8 cellular contexts compared by ENCODE assay signal in genomic region chr4:56468097-56468422, GRCh38. TPM values are rescaled to one million over a fixed set of nuclear protein-coding genes. Genes with fewer than 3 reads are reported as not detected.
DNase-seq lines count a peak whose midpoint lies in the region; ATAC-seq, FAIRE-seq and TF ChIP-seq lines count a peak whose summit lies in the region.

No MANE protein-coding gene starts in this region.

- BruUV-seq in PC-9 (replicated peaks; lab: Mats Ljungman, UMichigan) (TSS peak; percentile 22), MCF 10A (replicated peaks; lab: Mats Ljungman, UMichigan) (no TSS peak)

- peak overlapping the region; percentile 96 for H3K4me3 ChIP-seq in PC-9
- peak overlapping the region; percentile 79 to 99 (median 90) for H3K4me3 ChIP-seq in keratinocyte (ENCODE audit: control insufficient read depth in 2 of 3, extremely low read depth in 1 of 3, insufficient read depth in 2 of 3, low read depth in 1 of 3, low read length in 3 of 3)

- peak overlapping the region; percentile 99 for H3K27ac Mint-ChIP-seq in MCF 10A (ENCODE audit: low read depth, unreplicated experiment)

- H4K20me1 ChIP-seq in PC-9 (ENCODE audit: insufficient read depth) (0 out of 2 replicates have a peak, but pooled peaks cover 9% of the 10 kb centered on the region), keratinocyte (ENCODE audit: control insufficient read depth, extremely low read depth, insufficient read depth, low read length) (peaks cover 4% of the 10 kb centered on the region)

- H3K4me1 Mint-ChIP-seq in MCF 10A (ENCODE audit: insufficient read depth, unreplicated experiment): peaks cover 31% of the 10 kb centered on the region

- H3K36me3 Mint-ChIP-seq in MCF 10A (ENCODE audit: insufficient read depth, unreplicated experiment): peaks cover 81% of the 10 kb centered on the region

- H3K79me2 ChIP-seq in PC-9 (ENCODE audit: low read depth) (peaks cover 69% of the 10 kb centered on the region), keratinocyte (ENCODE audit: control insufficient read depth, insufficient read depth, low read length) (peaks cover 70% of the 10 kb centered on the region)

- H3K4me1 ChIP-seq in PC-9 (replicated peaks; ENCODE audit: insufficient read depth) (peaks cover 26% of the 10 kb centered on the region), keratinocyte (ENCODE audit: control insufficient read depth, extremely low read depth, insufficient read depth, low read length) (peaks cover 15% of the 10 kb centered on the region)

- DNase-seq in CMK (ENCODE audit: low read depth) (peak; percentile 38), PC-9 (peak; percentile 18 to 38), MCF 10A (ENCODE audit: unreplicated experiment) (peak; percentile 70), keratinocyte (ENCODE audit: low read depth, low spot score) (no peak), mesenteric fat pad (ENCODE audit: low spot score) (no peak)
- peak; percentile 12 for DNase-seq in stimulated activated CD4-positive, alpha-beta T cell treated with anti-CD3 and anti-CD28 coated beads, Interleukin-1b, Interleukin-23, amount 100 ng/mL, for 48 hours

- peak overlapping the region; percentile 98 for H3K27ac ChIP-seq in PC-9
- H3K27ac ChIP-seq in keratinocyte (ENCODE audit: control insufficient read depth, insufficient read depth, low read length): peak overlapping the region; percentile 99

- POLR2A ChIA-PET in PC-9 (lab: Charles Lee; ENCODE audit: unreplicated experiment) (interaction anchor here (0.6 to 0.9 kb wide), 4 partner anchors 13 to 610 kb away, joined by 3 to 11 read pairs (median 8); partner anchors contain the start of gene PAICS), MCF 10A (lab: Yijun Ruan, JAX) (interaction anchor here (0.6 to 4.8 kb wide), 31 partner anchors 9 to 537 kb away, joined by 3 to 95 read pairs (median 5); partner anchors contain the start of genes AASDH, CEP135, NOA1 and PAICS)

- no peaks in the 10 kb centered on the region for H3K9me3 Mint-ChIP-seq in MCF 10A (ENCODE audit: unreplicated experiment)

- H3K9me3 ChIP-seq in PC-9 (ENCODE audit: insufficient read depth, low read depth): no peaks in the 10 kb centered on the region
- no peaks in the 10 kb centered on the region for H3K9me3 ChIP-seq in keratinocyte (ENCODE audit: control insufficient read depth, low read depth, low read length)

- H2AFZ ChIP-seq in PC-9: peak overlapping the region; percentile 42; the same call in 1 of the 2 replicates
- H2AFZ ChIP-seq in keratinocyte (ENCODE audit: control insufficient read depth, low read length): peak overlapping the region; percentile 57

- TF ChIP-seq CTCF in PC-9 (conservative IDR thresholded peaks at IDR 0.05) (no peak), MCF 10A (IDR thresholded peaks at IDR 0.05; ENCODE audit: unreplicated experiment) (no peak), keratinocyte (optimal IDR thresholded peaks at IDR 0.05 in 1 of 3, IDR thresholded peaks at IDR 0.05 in 1 of 3, conservative IDR thresholded peaks at IDR 0.05 in 1 of 3; ENCODE audit: extremely low read depth in 1 of 3, insufficient read depth in 2 of 3, low read length in 3 of 3) (no peak)

- H3K36me3 ChIP-seq in PC-9 (ENCODE audit: low read depth) (peaks cover 15% of the 10 kb centered on the region; the same call in 1 of the 2 replicates), keratinocyte (ENCODE audit: control insufficient read depth in 2 of 2, extremely low read depth in 1 of 2, insufficient read depth in 2 of 2, low read length in 2 of 2) (peaks cover 0 to 4% of the 10 kb centered on the region in 2 experiments)

- ATAC-seq in GM18868 (IDR thresholded peaks at IDR 0.05; ENCODE audit: unreplicated experiment) (peak; percentile 47), HG03060 (IDR thresholded peaks at IDR 0.05; ENCODE audit: low read depth, unreplicated experiment) (peak; percentile 28)

- CTCF ChIA-PET in PC-9 (lab: Charles Lee) (no interaction called here), MCF 10A (lab: Yijun Ruan, JAX) (interaction anchor here (0.8 to 2.0 kb wide), 7 partner anchors 9 to 519 kb away, joined by 3 to 9 read pairs (median 5); partner anchors contain the start of genes CEP135, PAICS and PPAT)

- H3F3A ChIP-seq in PC-9 (ENCODE audit: insufficient read depth, low read depth): peaks cover 9% of the 10 kb centered on the region; the same call in 1 of the 2 replicates

- peak overlapping the region; percentile 100 for H3K4me3 Mint-ChIP-seq in MCF 10A (ENCODE audit: unreplicated experiment)

- intact Hi-C loops in PC-9 (cut with micrococcal nuclease; ENCODE audit: unreplicated experiment): no loop called here
- intact Hi-C loops in MCF 10A (cut with micrococcal nuclease): loop anchor here (5.0 kb wide), 3 partner anchors 41 to 521 kb away; partner anchors contain the start of gene CEP135

- peak overlapping the region; percentile 87 for H3K4me2 ChIP-seq in PC-9
- H3K4me2 ChIP-seq in keratinocyte (ENCODE audit: control insufficient read depth, extremely low read depth, insufficient read depth, low read depth, low read length): peak overlapping the region; percentile 91

- H3K9me1 ChIP-seq in keratinocyte (ENCODE audit: control insufficient read depth, extremely low read depth, insufficient read depth, low read length): no peaks in the 10 kb centered on the region

- H3K27me3 ChIP-seq in PC-9 (ENCODE audit: insufficient read depth, low read depth) (no peaks in the 10 kb centered on the region), keratinocyte (ENCODE audit: control insufficient read depth, extremely low read depth, insufficient read depth, low read length) (no peaks in the 10 kb centered on the region)

- peak overlapping the region; percentile 99 for H3K9ac ChIP-seq in keratinocyte (ENCODE audit: control insufficient read depth, extremely low read depth, insufficient read depth, low read length)

- H3K9me2 ChIP-seq in PC-9 (ENCODE audit: insufficient read depth): no peaks in the 10 kb centered on the region

- H3K27me3 Mint-ChIP-seq in MCF 10A (ENCODE audit: insufficient read depth, unreplicated experiment): no peaks in the 10 kb centered on the region

- dilution Hi-C loops in keratinocyte (cut with MboI; ENCODE audit: extremely low pct_ligation_motif_present, low sequenced_read_pairs): no loop called here

- peak; percentile 69 for FAIRE-seq in keratinocyte (lab: Jason Lieb, UNC)

RNA-seq across cellular contexts. Expression of gene SRP72, which starts 0.6 kb away (rescaled TPM):
- total RNA-seq in PC-9 (2021) (72.8 and 92.4 TPM in 2 replicates), MCF 10A (2022) (348 and 419 TPM in 2 replicates), mesenteric fat pad (83.7 TPM)
- polyA plus RNA-seq in keratinocyte: 83.6 to 195 TPM (median 126 TPM) in 3 replicates
- 123 TPM for polyA plus RNA-seq in keratinocyte (2011; ENCODE audit: low read depth)
- 90.1 and 142 TPM in 2 replicates for polyA plus RNA-seq in keratinocyte (2011; cell fraction: cytosol; rRNA removed)
- polyA plus RNA-seq in keratinocyte (2011; cell fraction: nucleus; rRNA removed): 78.3 and 91.3 TPM in 2 replicates
- 81.7 and 135 TPM in 2 replicates for polyA plus RNA-seq in keratinocyte (2012; ENCODE audit: low replicate concordance)
- 36.7 to 314 TPM (median 119 TPM) in 3 replicates for polyA minus RNA-seq in keratinocyte
- 218 TPM for polyA minus RNA-seq in keratinocyte (2011; cell fraction: cytosol; rRNA and poly(A)+ RNA removed)
- 36.8 and 68.7 TPM in 2 replicates for polyA minus RNA-seq in keratinocyte (2011; cell fraction: nucleus; rRNA and poly(A)+ RNA removed)

RNA-seq across cellular contexts. Expression of gene PAICS, which starts 32.0 kb away (rescaled TPM):
- total RNA-seq in PC-9 (2021) (78.6 and 106 TPM in 2 replicates), MCF 10A (2022) (160 and 189 TPM in 2 replicates), mesenteric fat pad (41.2 TPM)
- polyA plus RNA-seq in keratinocyte: 97.6 to 194 TPM (median 131 TPM) in 3 replicates
- 38.4 TPM for polyA plus RNA-seq in keratinocyte (2011; ENCODE audit: low read depth)
- 76.1 and 142 TPM in 2 replicates for polyA plus RNA-seq in keratinocyte (2011; cell fraction: cytosol; rRNA removed)
- polyA plus RNA-seq in keratinocyte (2011; cell fraction: nucleus; rRNA removed): 80.1 and 98.8 TPM in 2 replicates
- 60.4 and 120 TPM in 2 replicates for polyA plus RNA-seq in keratinocyte (2012; ENCODE audit: low replicate concordance)
- polyA minus RNA-seq in keratinocyte: 41.3 to 94.1 TPM (median 46.2 TPM) in 3 replicates
- polyA minus RNA-seq in keratinocyte (2011; cell fraction: cytosol; rRNA and poly(A)+ RNA removed): 28.6 TPM
- 18.7 and 31.0 TPM in 2 replicates for polyA minus RNA-seq in keratinocyte (2011; cell fraction: nucleus; rRNA and poly(A)+ RNA removed)

RNA-seq across cellular contexts. Expression of gene PPAT, which starts 32.6 kb away (rescaled TPM):
- total RNA-seq in PC-9 (2021) (21.3 and 22.5 TPM in 2 replicates), MCF 10A (2022) (35.0 and 47.0 TPM in 2 replicates), mesenteric fat pad (4.8 TPM)
- polyA plus RNA-seq in keratinocyte: 13.5 to 24.9 TPM (median 15.7 TPM) in 3 replicates
- 5.9 TPM for polyA plus RNA-seq in keratinocyte (2011; ENCODE audit: low read depth)
- 7.0 and 14.1 TPM in 2 replicates for polyA plus RNA-seq in keratinocyte (2011; cell fraction: cytosol; rRNA removed)
- 11.8 and 14.1 TPM in 2 replicates for polyA plus RNA-seq in keratinocyte (2011; cell fraction: nucleus; rRNA removed)
- polyA plus RNA-seq in keratinocyte (2012; ENCODE audit: low replicate concordance): 11.3 and 19.0 TPM in 2 replicates
- 4.2 to 17.1 TPM (median 6.2 TPM) in 3 replicates for polyA minus RNA-seq in keratinocyte
- 7.3 TPM for polyA minus RNA-seq in keratinocyte (2011; cell fraction: cytosol; rRNA and poly(A)+ RNA removed)
- 6.1 and 13.7 TPM in 2 replicates for polyA minus RNA-seq in keratinocyte (2011; cell fraction: nucleus; rRNA and poly(A)+ RNA removed)

RNA-seq across cellular contexts. Expression of gene ARL9, which starts 37.5 kb away (rescaled TPM):
- total RNA-seq in PC-9 (2021) (not detected in 2 replicates), MCF 10A (2022) (0.22 and 0.28 TPM in 2 replicates), mesenteric fat pad (not detected)
- 0.26 to 0.47 TPM (median 0.39 TPM) in 3 replicates for polyA plus RNA-seq in keratinocyte
- polyA plus RNA-seq in keratinocyte (2011; ENCODE audit: low read depth): not detected
- polyA plus RNA-seq in keratinocyte (2011; cell fraction: cytosol; rRNA removed): 0.25 and 0.28 TPM in 2 replicates
- 0.28 and 0.40 TPM in 2 replicates for polyA plus RNA-seq in keratinocyte (2011; cell fraction: nucleus; rRNA removed)
- 0.24 and 0.30 TPM in 2 replicates for polyA plus RNA-seq in keratinocyte (2012; ENCODE audit: low replicate concordance)
- 0.36 TPM in 1 of 3 replicates, not detected in the others for polyA minus RNA-seq in keratinocyte
- polyA minus RNA-seq in keratinocyte (2011; cell fraction: cytosol; rRNA and poly(A)+ RNA removed): not detected
- not detected in 2 replicates for polyA minus RNA-seq in keratinocyte (2011; cell fraction: nucleus; rRNA and poly(A)+ RNA removed)

Comparison
In these comparisons a context has a peak if more than half of its experiments do, and no peak if none do; other contexts are left out.
1. DNase-seq: peak in CMK (single experiment), PC-9 (2 of 2), MCF 10A (single experiment) and stimulated activated CD4-positive, alpha-beta T cell treated with anti-CD3 and anti-CD28 coated beads, Interleukin-1b, Interleukin-23, amount 100 ng/mL, for 48 hours (single experiment); none in keratinocyte (single experiment) and mesenteric fat pad (single experiment).